16 cellular contexts compared by ENCODE assay signal in the genomic region with DNA sequence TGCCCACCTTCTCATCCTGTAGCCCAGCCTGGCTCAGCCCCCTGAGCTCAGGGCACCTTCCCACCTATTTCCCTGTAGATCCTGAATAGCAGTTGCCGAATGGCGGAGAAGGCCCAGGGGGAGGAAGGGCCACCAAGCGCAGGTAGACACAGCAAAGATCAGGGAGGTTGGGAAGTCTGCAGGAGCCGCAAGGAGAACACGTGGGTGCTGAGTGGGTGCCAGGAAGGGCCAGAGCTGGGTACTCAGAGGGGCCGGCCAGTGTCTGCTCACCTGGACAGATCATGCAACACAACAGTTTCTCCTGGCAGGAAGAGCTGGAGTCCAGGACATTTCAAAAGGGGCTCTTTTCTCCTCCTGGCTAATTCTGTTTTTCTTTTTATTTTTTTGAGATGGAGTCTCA. TPM values are rescaled to one million over a fixed set of nuclear protein-coding genes. Genes with fewer than 3 reads are reported as not detected.
"Had no signal": no experiment of that assay in that cellular context is flagged by ENCODE, and none has a peak within 500 bp of the region (broad histone marks: within the 10 kb centered on the region; RNA-seq: fewer than 3 reads in every experiment).

No MANE protein-coding gene starts in this region.

- H3K4me2 ChIP-seq: neural progenitor cell had no signal

- H3K4me1 ChIP-seq: body of pancreas, left lung, neural progenitor cell, thyroid gland had no signal

- H2AFZ ChIP-seq: neural progenitor cell had no signal

- H3K9ac ChIP-seq: neural progenitor cell had no signal

- H3K9me3 Mint-ChIP-seq: activated naive CD4-positive, alpha-beta T cell treated with anti-CD3 and anti-CD28 coated beads for 36 hours; activated T-helper 17 cell treated with anti-CD3 and anti-CD28 coated beads, Interleukin-2, amount 50 U/mL, for 72 hours; endodermal cell; mesothelial cell of epicardium; naive thymus-derived CD8-positive, alpha-beta T cell; neural progenitor cell; T-cell had no signal

- H3K9me3 ChIP-seq: body of pancreas, esophagus squamous epithelium, gastrocnemius medialis, left lung, SJCRH30, thyroid gland had no signal

- H3K27ac ChIP-seq: body of pancreas, gastrocnemius medialis, left lung, neural progenitor cell, SJCRH30, thyroid gland had no signal

- H3K27me3 ChIP-seq: body of pancreas, esophagus squamous epithelium, gastrocnemius medialis, left lung, neural progenitor cell, SJCRH30, thyroid gland had no signal

- H3K4me1 Mint-ChIP-seq: activated T-helper 17 cell treated with anti-CD3 and anti-CD28 coated beads, Interleukin-2, amount 50 U/mL, for 72 hours; endodermal cell; neural progenitor cell had no signal

- H3K27ac Mint-ChIP-seq: activated naive CD4-positive, alpha-beta T cell treated with anti-CD3 and anti-CD28 coated beads for 36 hours; activated T-helper 17 cell treated with anti-CD3 and anti-CD28 coated beads, Interleukin-2, amount 50 U/mL, for 72 hours; endodermal cell; mesothelial cell of epicardium; neural progenitor cell had no signal

- H3K27me3 Mint-ChIP-seq: activated T-helper 17 cell treated with anti-CD3 and anti-CD28 coated beads, Interleukin-2, amount 50 U/mL, for 72 hours; naive thymus-derived CD8-positive, alpha-beta T cell; T-cell had no signal

- H3K4me3 Mint-ChIP-seq: activated naive CD4-positive, alpha-beta T cell treated with anti-CD3 and anti-CD28 coated beads for 36 hours; activated T-helper 17 cell treated with anti-CD3 and anti-CD28 coated beads, Interleukin-2, amount 50 U/mL, for 72 hours; endodermal cell; mesothelial cell of epicardium; naive thymus-derived CD8-positive, alpha-beta T cell; neural progenitor cell; T-cell had no signal

- ATAC-seq: activated T-helper 17 cell treated with anti-CD3 and anti-CD28 coated beads, Interleukin-2, amount 50 U/mL, for 72 hours; body of pancreas; gastrocnemius medialis; left lung; naive thymus-derived CD8-positive, alpha-beta T cell; T-cell had no signal

- DNase-seq: activated naive CD4-positive, alpha-beta T cell treated with anti-CD3 and anti-CD28 coated beads for 36 hours; activated T-cell treated with anti-CD3 and anti-CD28 coated beads, Interleukin-2, amount 50 U/mL, for 1 hour; body of pancreas; endodermal cell; esophagus squamous epithelium; gastrocnemius medialis; mammary epithelial cell; naive thymus-derived CD8-positive, alpha-beta T cell; SJCRH30; stimulated activated CD4-positive, alpha-beta T cell treated with anti-CD3 and anti-CD28 coated beads, Interleukin-4, amount 100 ng/mL, for 24 hours; T-cell; thyroid gland had no signal

- H3K36me3 Mint-ChIP-seq: neural progenitor cell had no signal

- H3K36me3 ChIP-seq: neural progenitor cell had no signal

- H3K4me3 ChIP-seq: body of pancreas, esophagus squamous epithelium, gastrocnemius medialis, left lung, neural progenitor cell, SJCRH30, thyroid gland had no signal

RNA-seq across cellular contexts. Expression of gene CHGA, which starts 30.6 kb away (rescaled TPM):
- total RNA-seq: activated naive CD4-positive, alpha-beta T cell treated with anti-CD3 and anti-CD28 coated beads for 36 hours; activated T-helper 17 cell treated with anti-CD3 and anti-CD28 coated beads, Interleukin-2, amount 50 U/mL, for 72 hours; mesothelial cell of epicardium; naive thymus-derived CD8-positive, alpha-beta T cell; SJCRH30 had no signal
